In genomic region chr11:441043-441417, GRCh38 we compare ENCODE assay signal across 9 cellular contexts. TPM values are rescaled to one million over a fixed set of nuclear protein-coding genes. Genes with fewer than 3 reads are reported as not detected.
A peak's percentile ranks its signal among the peaks of the same experiment; 100 is the strongest.
DNase-seq lines count a peak whose midpoint lies in the region; ATAC-seq and TF ChIP-seq lines count a peak whose summit lies in the region.
"Had no signal": no experiment of that assay in that cellular context is flagged by ENCODE, and none has a peak within 500 bp of the region (broad histone marks: within the 10 kb centered on the region; RNA-seq: fewer than 3 reads in every experiment).

No MANE protein-coding gene starts in this region.

- no peaks in the 10 kb centered on the region for H3K9me3 ChIP-seq in SK-N-SH
- no peaks in the 10 kb centered on the region for H3K9me3 ChIP-seq in esophagus (ENCODE audit: control insufficient read depth in 2 of 2, insufficient read depth in 1 of 2, low read depth in 1 of 2, low read length in 1 of 2)

- H3K27me3 ChIP-seq in SK-N-SH (ENCODE audit: insufficient read depth) (peaks cover 9% of the 10 kb centered on the region; the same call in 1 of the 2 replicates), esophagus (ENCODE audit: control insufficient read depth in 1 of 2, insufficient read depth in 2 of 2, low read length in 2 of 2) (no peaks in the 10 kb centered on the region)

- no peak overlapping the region for H3K9ac ChIP-seq in SK-N-SH

- no peak overlapping the region for H3K4me2 ChIP-seq in SK-N-SH

- H3K36me3 ChIP-seq in SK-N-SH (replicated peaks in 1 of 2; ENCODE audit: control insufficient read depth in 1 of 2, insufficient read depth in 2 of 2, low read length in 1 of 2) (no peaks in the 10 kb centered on the region), esophagus (ENCODE audit: control insufficient read depth in 2 of 2, insufficient read depth in 2 of 2, low read length in 1 of 2) (no peaks in the 10 kb centered on the region)

- peaks cover 8% of the 10 kb centered on the region for H3K27me3 Mint-ChIP-seq in activated CD4-positive, alpha-beta T cell treated with anti-CD3 and anti-CD28 coated beads, Interleukin-2, amount 10 ng/mL, durations not matched to agents 24 days and 14 days

- TF ChIP-seq EP300 in SK-N-SH (IDR thresholded peaks at IDR 0.05; ENCODE audit: borderline replicate concordance in 1 of 2, low read depth in 1 of 2, low read length in 1 of 2) = no peak

- no peaks in the 10 kb centered on the region for H3F3A ChIP-seq in SK-N-SH (replicated peaks; ENCODE audit: insufficient read depth)

- ATAC-seq in stimulated activated effector memory CD8-positive, alpha-beta T cell treated with anti-CD3 and anti-CD28 coated beads, Interleukin-12 subunit alpha, Interleukin-12 subunit beta, amount 100 ng/mL, for 72 hours = no peak
- ATAC-seq in GM21737 (IDR thresholded peaks at IDR 0.05; ENCODE audit: unreplicated experiment) = no peak

- no peak for TF ChIP-seq RAD21 in SK-N-SH (IDR thresholded peaks at IDR 0.05; ENCODE audit: low read length)

- H3K4me1 Mint-ChIP-seq in activated CD4-positive, alpha-beta T cell treated with anti-CD3 and anti-CD28 coated beads, Interleukin-2, amount 10 ng/mL, durations not matched to agents 24 days and 14 days = peaks cover 15% of the 10 kb centered on the region
- H3K4me1 Mint-ChIP-seq in stimulated activated effector memory CD8-positive, alpha-beta T cell treated with anti-CD3 and anti-CD28 coated beads, Interleukin-12 subunit alpha, Interleukin-12 subunit beta, amount 100 ng/mL, for 72 hours = peaks cover 37% of the 10 kb centered on the region

- no peak overlapping the region for H3K27ac ChIP-seq in SK-N-SH (ENCODE audit: low read depth in 2 of 2, low read length in 1 of 2)
- H3K27ac ChIP-seq in esophagus (ENCODE audit: low read depth in 2 of 2, low read length in 1 of 2) = no peak overlapping the region

- H3K27ac Mint-ChIP-seq in activated CD4-positive, alpha-beta T cell treated with anti-CD3 and anti-CD28 coated beads, Interleukin-2, amount 10 ng/mL, durations not matched to agents 24 days and 14 days = no peak overlapping the region
- H3K27ac Mint-ChIP-seq in stimulated activated effector memory CD8-positive, alpha-beta T cell treated with anti-CD3 and anti-CD28 coated beads, Interleukin-12 subunit alpha, Interleukin-12 subunit beta, amount 100 ng/mL, for 72 hours = no peak overlapping the region

- 45% methylated on average over 8 of the region's 13 CpGs for WGBS in SK-N-SH (ENCODE audit: low lambda C conversion rate)
- whole genome bisulfite sequencing in esophagus, 2 donors = 50 to 60% methylated on average over 11 to 13 of the region's 13 CpGs

- H3K36me3 Mint-ChIP-seq in activated CD4-positive, alpha-beta T cell treated with anti-CD3 and anti-CD28 coated beads, Interleukin-2, amount 10 ng/mL, durations not matched to agents 24 days and 14 days (ENCODE audit: low read depth) = peaks cover 1% of the 10 kb centered on the region
- no peaks in the 10 kb centered on the region for H3K36me3 Mint-ChIP-seq in stimulated activated effector memory CD8-positive, alpha-beta T cell treated with anti-CD3 and anti-CD28 coated beads, Interleukin-12 subunit alpha, Interleukin-12 subunit beta, amount 100 ng/mL, for 72 hours

- H3K9me2 ChIP-seq in SK-N-SH = no peaks in the 10 kb centered on the region

- no peaks in the 10 kb centered on the region for H3K79me2 ChIP-seq in SK-N-SH (ENCODE audit: insufficient read depth)

- TF ChIP-seq CTCF in SK-N-SH (IDR thresholded peaks at IDR 0.05) = no peak

- peak overlapping the region; percentile 84 for H3K4me3 Mint-ChIP-seq in activated CD4-positive, alpha-beta T cell treated with anti-CD3 and anti-CD28 coated beads, Interleukin-2, amount 10 ng/mL, durations not matched to agents 24 days and 14 days
- H3K4me3 Mint-ChIP-seq in stimulated activated effector memory CD8-positive, alpha-beta T cell treated with anti-CD3 and anti-CD28 coated beads, Interleukin-12 subunit alpha, Interleukin-12 subunit beta, amount 100 ng/mL, for 72 hours = peak overlapping the region; percentile 62

- no peak overlapping the region for H3K4me3 ChIP-seq in SK-N-SH (ENCODE audit: low read depth in 2 of 2, low read length in 1 of 2)
- peak overlapping the region; percentile 34 to 50 for H3K4me3 ChIP-seq in esophagus (ENCODE audit: low read depth in 1 of 2, low read length in 2 of 2)

- intact Hi-C loops in activated CD4-positive, alpha-beta T cell treated with anti-CD3 and anti-CD28 coated beads, Interleukin-2, amount 10 ng/mL, durations not matched to agents 24 days and 14 days (cut with micrococcal nuclease) = no loop called here

- POLR2A ChIA-PET in SK-N-SH (lab: Yijun Ruan, JAX) = no interaction called here

- CTCF ChIA-PET in SK-N-SH (lab: Yijun Ruan, JAX) = interaction anchor here (0.9 to 1.3 kb wide), 4 partner anchors 9 to 44 kb away, joined by 3 to 4 read pairs (median 4); no protein-coding TSS in a partner anchor

- no peak for DNase-seq in activated CD4-positive, alpha-beta T cell treated with anti-CD3 and anti-CD28 coated beads, Interleukin-2, amount 10 ng/mL, durations not matched to agents 24 days and 14 days
- no peak for DNase-seq in activated CD4-positive, alpha-beta T cell treated with anti-CD3 and anti-CD28 coated beads, Interleukin-2, amount 50 U/mL, for 4 hours
- peak; percentile 37 for DNase-seq in SK-N-SH
- DNase-seq in stimulated activated effector memory CD8-positive, alpha-beta T cell treated with anti-CD3 and anti-CD28 coated beads, Interleukin-12 subunit alpha, Interleukin-12 subunit beta, amount 100 ng/mL, for 72 hours (ENCODE audit: low spot score in 2 of 2) = no peak
- DNase-seq in globus pallidus (ENCODE audit: low spot score) = no peak
- DNase-seq in A172 (ENCODE audit: low spot score) = no peak
- DNase-seq: MV-4-11 had no signal

- no peak overlapping the region for H2AFZ ChIP-seq in SK-N-SH (ENCODE audit: low read depth)

- no peaks in the 10 kb centered on the region for H3K9me3 Mint-ChIP-seq in activated CD4-positive, alpha-beta T cell treated with anti-CD3 and anti-CD28 coated beads, Interleukin-2, amount 10 ng/mL, durations not matched to agents 24 days and 14 days
- no peaks in the 10 kb centered on the region for H3K9me3 Mint-ChIP-seq in stimulated activated effector memory CD8-positive, alpha-beta T cell treated with anti-CD3 and anti-CD28 coated beads, Interleukin-12 subunit alpha, Interleukin-12 subunit beta, amount 100 ng/mL, for 72 hours

- H3K4me1 ChIP-seq in SK-N-SH (ENCODE audit: control insufficient read depth in 1 of 2, insufficient read depth in 2 of 2, low read depth in 1 of 2, low read length in 1 of 2) = peaks cover 0 to 12% of the 10 kb centered on the region in 2 experiments; a peak in 1 of 4 replicates
- H3K4me1 ChIP-seq in esophagus (ENCODE audit: control insufficient read depth in 2 of 2, insufficient read depth in 2 of 2, low read length in 1 of 2) = peaks cover 0 to 19% of the 10 kb centered on the region in 2 donors

- H4K20me1 ChIP-seq in SK-N-SH (ENCODE audit: insufficient read depth) = no peaks in the 10 kb centered on the region

TF ChIP-seq in SK-N-SH, 30 proteins besides CTCF, POLR2A, EP300 and RAD21:
- TF ChIP-seq FOSL2 (IDR thresholded peaks at IDR 0.05; ENCODE audit: borderline replicate concordance, low read depth) = no peak
- TF ChIP-seq USF2 (IDR thresholded peaks at IDR 0.05; ENCODE audit: borderline replicate concordance, low read depth, low read length) = no peak
- no peak for TF ChIP-seq NRF1 (IDR thresholded peaks at IDR 0.05; ENCODE audit: low read depth, low read length)
- no peak for TF ChIP-seq FOXJ3 (CRISPR knock-in tag; IDR thresholded peaks at IDR 0.05)

RNA-seq across cellular contexts. Expression of gene ANO9, which starts 0.8 kb away (rescaled TPM):
- 35.4 and 36.9 TPM in 2 replicates for total RNA-seq in activated CD4-positive, alpha-beta T cell treated with anti-CD3 and anti-CD28 coated beads, Interleukin-2, amount 10 ng/mL, durations not matched to agents 24 days and 14 days
- polyA plus RNA-seq in SK-N-SH (2012; rRNA removed) (0.06 and 0.12 TPM in 2 replicates), esophagus (10 to 100 TPM; 18.1 to 40.4 TPM)
- 0.03 TPM in 2 replicates for polyA plus RNA-seq in SK-N-SH (2012; cell fraction: cytosol; rRNA removed)
- 1.0 TPM in 2 replicates for polyA plus RNA-seq in SK-N-SH (2012; cell fraction: nucleus; rRNA removed)
- total RNA-seq in A172 (2014; rRNA removed; shearing (Covaris generic)) = 0.19 TPM in 1 of 2 replicates, not detected in the other

RNA-seq across cellular contexts. Expression of gene PTDSS2, which starts 9.0 kb away (rescaled TPM):
- total RNA-seq in activated CD4-positive, alpha-beta T cell treated with anti-CD3 and anti-CD28 coated beads, Interleukin-2, amount 10 ng/mL, durations not matched to agents 24 days and 14 days = 31.0 and 31.8 TPM in 2 replicates
- polyA plus RNA-seq in SK-N-SH (2012; rRNA removed) (25.6 and 28.6 TPM in 2 replicates), esophagus (10 to 100 TPM; 12.4 to 20.5 TPM)
- polyA plus RNA-seq in SK-N-SH (2012; cell fraction: cytosol; rRNA removed) = 10.9 and 14.9 TPM in 2 replicates
- polyA plus RNA-seq in SK-N-SH (2012; cell fraction: nucleus; rRNA removed) = 130 and 148 TPM in 2 replicates
- 29.7 and 30.4 TPM in 2 replicates for total RNA-seq in A172 (2014; rRNA removed; shearing (Covaris generic))

RNA-seq across cellular contexts. Expression of gene SIGIRR, which starts 26.2 kb away (rescaled TPM):
- 40.7 and 42.7 TPM in 2 replicates for total RNA-seq in activated CD4-positive, alpha-beta T cell treated with anti-CD3 and anti-CD28 coated beads, Interleukin-2, amount 10 ng/mL, durations not matched to agents 24 days and 14 days
- polyA plus RNA-seq in SK-N-SH (2012; rRNA removed) (22.4 and 32.5 TPM in 2 replicates), esophagus (10 to 100 TPM; 25.4 to 41.7 TPM)
- polyA plus RNA-seq in SK-N-SH (2012; cell fraction: cytosol; rRNA removed) = 12.3 and 16.4 TPM in 2 replicates
- polyA plus RNA-seq in SK-N-SH (2012; cell fraction: nucleus; rRNA removed) = 45.1 and 92.0 TPM in 2 replicates
- total RNA-seq in A172 (2014; rRNA removed; shearing (Covaris generic)) = 3.8 and 3.9 TPM in 2 replicates

RNA-seq across cellular contexts. Expression of gene PKP3, which starts 47.0 kb away (rescaled TPM):
- not detected in 2 replicates for total RNA-seq in activated CD4-positive, alpha-beta T cell treated with anti-CD3 and anti-CD28 coated beads, Interleukin-2, amount 10 ng/mL, durations not matched to agents 24 days and 14 days
- polyA plus RNA-seq in SK-N-SH (2012; rRNA removed) (1.4 and 2.4 TPM in 2 replicates), esophagus (100 to 1,000 TPM; 332 to 353 TPM)
- polyA plus RNA-seq in SK-N-SH (2012; cell fraction: cytosol; rRNA removed) = 0.59 and 0.98 TPM in 2 replicates
- 4.2 and 5.2 TPM in 2 replicates for polyA plus RNA-seq in SK-N-SH (2012; cell fraction: nucleus; rRNA removed)
- 39.8 and 44.0 TPM in 2 replicates for total RNA-seq in A172 (2014; rRNA removed; shearing (Covaris generic))

Comparison
In these comparisons a context has a peak if more than half of its experiments do, and no peak if none do; other contexts are left out.
1. H3K4me3 ChIP-seq: peak in esophagus (2 of 2); none in SK-N-SH (0 of 2).
2. RNA of gene ANO9, which starts 0.8 kb away (total RNA-seq): 35.4 to 36.9 TPM in activated CD4-positive, alpha-beta T cell treated with anti-CD3 and anti-CD28 coated beads, Interleukin-2, amount 10 ng/mL, durations not matched to agents 24 days and 14 days; 0.19 TPM in A172; every median in the first group is over 10 times any median in the second.